ENCODE assay signal across 29 cellular contexts in genomic region chr2:180564051-180564450, GRCh38.
"Had no signal": no experiment of that assay in that cellular context is flagged by ENCODE, and none has a peak within 500 bp of the region (broad histone marks: within the 10 kb centered on the region; RNA-seq: fewer than 3 reads in every experiment).

No MANE protein-coding gene starts in this region.

- ATAC-seq: activated CD8-positive, alpha-beta memory T cell treated with anti-CD3 and anti-CD28 coated beads, Interleukin-2, amount 10 ng/mL, durations not matched to agents 7 days and 5 days; activated naive CD8-positive, alpha-beta T cell treated with anti-CD3 and anti-CD28 coated beads, Interleukin-2, amount 50 U/mL, for 24 hours had no signal

- H3K27me3 ChIP-seq: ascending aorta, MG63, SJCRH30 had no signal

- H3K36me3 Mint-ChIP-seq: activated CD8-positive, alpha-beta memory T cell treated with anti-CD3 and anti-CD28 coated beads, Interleukin-2, amount 10 ng/mL, durations not matched to agents 7 days and 5 days; activated naive CD4-positive, alpha-beta T cell treated with anti-CD3 and anti-CD28 coated beads, Interleukin-2, amount 10 ng/mL, durations not matched to agents 7 days and 5 days; activated naive CD8-positive, alpha-beta T cell had no signal

- DNase-seq: activated CD4-positive, alpha-beta memory T cell treated with anti-CD3 and anti-CD28 coated beads, Interleukin-2, amount 10 ng/mL, durations not matched to agents 7 days and 5 days; activated CD4-positive, alpha-beta T cell treated with anti-CD3 and anti-CD28 coated beads for 1 hour; activated CD4-positive, alpha-beta T cell treated with anti-CD3 and anti-CD28 coated beads for 48 hours; activated CD4-positive, CD25-positive, alpha-beta regulatory T cell; activated CD8-positive, alpha-beta memory T cell treated with anti-CD3 and anti-CD28 coated beads for 24 hours; activated CD8-positive, alpha-beta memory T cell treated with anti-CD3 and anti-CD28 coated beads, Interleukin-2, amount 10 ng/mL, durations not matched to agents 7 days and 5 days; activated CD8-positive, alpha-beta memory T cell treated with anti-CD3 and anti-CD28 coated beads, Interleukin-2, amount 50 U/mL, for 48 hours; activated effector memory CD4-positive, alpha-beta T cell treated with Interleukin-2 at 50 U/mL for 16 hours; activated naive CD4-positive, alpha-beta T cell treated with anti-CD3 and anti-CD28 coated beads, Interleukin-2, amount 10 ng/mL, durations not matched to agents 7 days and 5 days; activated naive CD8-positive, alpha-beta T cell treated with anti-CD3 and anti-CD28 coated beads, Interleukin-2, amount 50 U/mL, for 24 hours; activated T-cell treated with anti-CD3 and anti-CD28 coated beads, Interleukin-2, amount 50 U/mL, for 48 hours; Karpas-422; MG63; NCI-H1048; NCI-H1105 treated with DMSO at 0.1 percent for 48 hours; NCI-H1436; NCI-H1694 treated with DMSO at 0.1 percent for 48 hours; NCI-H2029; NCI-H510A; NCI-H748 treated with DMSO at 0.1 percent for 48 hours; NK-92 treated with Interleukin-12 subunit alpha and Interleukin-12 subunit beta, amount 100 ng/mL, for 24 hours; PC-9; Right ventricle myocardium superior; SJCRH30; T1000; WERI-Rb-1 had no signal

- H3K9me3 Mint-ChIP-seq: activated CD4-positive, alpha-beta memory T cell treated with anti-CD3 and anti-CD28 coated beads, Interleukin-2, amount 10 ng/mL, durations not matched to agents 7 days and 5 days; activated naive CD4-positive, alpha-beta T cell treated with anti-CD3 and anti-CD28 coated beads, Interleukin-2, amount 10 ng/mL, durations not matched to agents 7 days and 5 days; activated naive CD8-positive, alpha-beta T cell treated with anti-CD3 and anti-CD28 coated beads, Interleukin-2, amount 50 U/mL, for 24 hours had no signal

- H3K4me1 Mint-ChIP-seq: activated CD4-positive, alpha-beta memory T cell treated with anti-CD3 and anti-CD28 coated beads, Interleukin-2, amount 10 ng/mL, durations not matched to agents 7 days and 5 days; activated CD8-positive, alpha-beta memory T cell treated with anti-CD3 and anti-CD28 coated beads, Interleukin-2, amount 10 ng/mL, durations not matched to agents 7 days and 5 days; activated naive CD4-positive, alpha-beta T cell treated with anti-CD3 and anti-CD28 coated beads, Interleukin-2, amount 10 ng/mL, durations not matched to agents 7 days and 5 days; activated naive CD8-positive, alpha-beta T cell treated with anti-CD3 and anti-CD28 coated beads, Interleukin-2, amount 50 U/mL, for 24 hours had no signal

- H3K4me3 Mint-ChIP-seq: activated CD4-positive, alpha-beta memory T cell treated with anti-CD3 and anti-CD28 coated beads, Interleukin-2, amount 10 ng/mL, durations not matched to agents 7 days and 5 days; activated CD8-positive, alpha-beta memory T cell treated with anti-CD3 and anti-CD28 coated beads, Interleukin-2, amount 10 ng/mL, durations not matched to agents 7 days and 5 days; activated naive CD4-positive, alpha-beta T cell treated with anti-CD3 and anti-CD28 coated beads, Interleukin-2, amount 10 ng/mL, durations not matched to agents 7 days and 5 days; activated naive CD8-positive, alpha-beta T cell; activated naive CD8-positive, alpha-beta T cell treated with anti-CD3 and anti-CD28 coated beads, Interleukin-2, amount 50 U/mL, for 24 hours had no signal

- H3K9me3 ChIP-seq: ascending aorta, MG63, SJCRH30 had no signal

- H3K36me3 ChIP-seq: ascending aorta, MG63, SJCRH30, WERI-Rb-1 had no signal

- H3K4me2 ChIP-seq: PC-9 had no signal

- H3K4me3 ChIP-seq: ascending aorta, MG63, PC-9, SJCRH30, SK-N-MC had no signal

- H3K27ac Mint-ChIP-seq: activated CD4-positive, alpha-beta memory T cell treated with anti-CD3 and anti-CD28 coated beads, Interleukin-2, amount 10 ng/mL, durations not matched to agents 7 days and 5 days; activated CD8-positive, alpha-beta memory T cell treated with anti-CD3 and anti-CD28 coated beads, Interleukin-2, amount 10 ng/mL, durations not matched to agents 7 days and 5 days; activated naive CD4-positive, alpha-beta T cell treated with anti-CD3 and anti-CD28 coated beads, Interleukin-2, amount 10 ng/mL, durations not matched to agents 7 days and 5 days; activated naive CD8-positive, alpha-beta T cell; activated naive CD8-positive, alpha-beta T cell treated with anti-CD3 and anti-CD28 coated beads, Interleukin-2, amount 50 U/mL, for 24 hours had no signal

- H3K27ac ChIP-seq: ascending aorta, PC-9, SJCRH30, SK-N-MC, WERI-Rb-1 had no signal

- H2AFZ ChIP-seq: PC-9 had no signal

- H3K4me1 ChIP-seq: ascending aorta, SJCRH30 had no signal
